Comparison of ENCODE assay signal across 8 cellular contexts in genomic region chr1:247007511-247008405, GRCh38. TPM values are rescaled to one million over a fixed set of nuclear protein-coding genes. Genes with fewer than 3 reads are reported as not detected.
DNase-seq lines count a peak whose midpoint lies in the region; ATAC-seq and TF ChIP-seq lines count a peak whose summit lies in the region.

TSS of gene ZNF695 (minus strand) at chr1:247008057. CDS start at chr1:247007908, 149 bp downstream.

- H3K36me3 Mint-ChIP-seq in activated CD8-positive, alpha-beta T cell treated with anti-CD3 and anti-CD28 coated beads, Interleukin-2, amount 10 ng/mL, durations not matched to agents 7 days and 5 days (ENCODE audit: low read depth), result peaks cover 4% of the 10 kb centered on the region
- H3K36me3 Mint-ChIP-seq in mesothelial cell of epicardium, result peaks cover 23% of the 10 kb centered on the region

- peak within 1 kb of the TSS; percentile 82 to 93 (median 89) for H3K9ac ChIP-seq in BLaER1 treated with 17β-estradiol and CSF1 and Interleukin-3, amounts not matched to agents 10 nM and 100 nM

- H3K27ac Mint-ChIP-seq in activated CD8-positive, alpha-beta T cell treated with anti-CD3 and anti-CD28 coated beads, Interleukin-2, amount 10 ng/mL, durations not matched to agents 7 days and 5 days, result no peak within 1 kb of the TSS
- peak within 1 kb of the TSS; percentile 100 for H3K27ac Mint-ChIP-seq in mesothelial cell of epicardium

- H3K4me3 Mint-ChIP-seq in activated CD8-positive, alpha-beta T cell treated with anti-CD3 and anti-CD28 coated beads, Interleukin-2, amount 10 ng/mL, durations not matched to agents 7 days and 5 days, result peak within 1 kb of the TSS; percentile 85
- peak within 1 kb of the TSS; percentile 100 for H3K4me3 Mint-ChIP-seq in mesothelial cell of epicardium

- no peak for TF ChIP-seq CTCF in epithelial cell of esophagus (IDR thresholded peaks at IDR 0.05; ENCODE audit: insufficient read depth, low read depth, low read length, missing control alignments)
- TF ChIP-seq CTCF in mesothelial cell of epicardium (IDR thresholded peaks at IDR 0.05; ENCODE audit: unreplicated experiment), result no peak

- H3K27me3 ChIP-seq in BLaER1 treated with 17β-estradiol and CSF1 and Interleukin-3, amounts not matched to agents 10 nM and 100 nM, result no peaks in the 10 kb centered on the region

- H3K9me3 ChIP-seq in BLaER1 treated with 17β-estradiol and CSF1 and Interleukin-3, amounts not matched to agents 10 nM and 100 nM (replicated peaks in 1 of 11), result peaks cover 80 to 90% (median 88%) of the 10 kb centered on the region in 11 experiments

- POLR2A ChIA-PET in activated CD8-positive, alpha-beta T cell treated with anti-CD3 and anti-CD28 coated beads, Interleukin-2, amount 10 ng/mL, durations not matched to agents 7 days and 5 days (lab: Charles Lee), result no interaction called here

- CTCF ChIA-PET in activated CD8-positive, alpha-beta T cell treated with anti-CD3 and anti-CD28 coated beads, Interleukin-2, amount 10 ng/mL, durations not matched to agents 7 days and 5 days (lab: Charles Lee), result no interaction called here

- DNase-seq in NCI-H526 (lab: John Stamatoyannopoulos, UW) (peak; percentile 90 to 96), epithelial cell of esophagus (ENCODE audit: low read depth) (peak; percentile 97), mesothelial cell of epicardium (ENCODE audit: low spot score in 2 of 2, unreplicated experiment in 2 of 2) (peak; percentile 83 to 92)
- peak; percentile 77 for DNase-seq in activated CD8-positive, alpha-beta T cell treated with anti-CD3 and anti-CD28 coated beads, Interleukin-2, amount 10 ng/mL, durations not matched to agents 7 days and 5 days
- DNase-seq in stimulated activated CD8-positive, alpha-beta memory T cell treated with anti-CD3 and anti-CD28 coated beads, Interleukin-15, amount 100 ng/mL, for 48 hours (ENCODE audit: low read depth in 2 of 2), result peak; percentile 50 to 65

- peak within 1 kb of the TSS; percentile 66 to 94 (median 77) for H3K4me2 ChIP-seq in BLaER1 treated with 17β-estradiol and CSF1 and Interleukin-3, amounts not matched to agents 10 nM and 100 nM

- peak within 1 kb of the TSS; percentile 71 to 96 (median 84) for H3K4me3 ChIP-seq in BLaER1 treated with 17β-estradiol and CSF1 and Interleukin-3, amounts not matched to agents 10 nM and 100 nM
- peak within 1 kb of the TSS; percentile 74 for H3K4me3 ChIP-seq in epithelial cell of esophagus (ENCODE audit: low read length)

- peak; percentile 100 for ATAC-seq in HG03196 (IDR thresholded peaks at IDR 0.05; ENCODE audit: unreplicated experiment)
- ATAC-seq in activated CD8-positive, alpha-beta T cell treated with anti-CD3 and anti-CD28 coated beads, Interleukin-2, amount 10 ng/mL, durations not matched to agents 7 days and 5 days, result peak; percentile 98

- peaks cover 9% of the 10 kb centered on the region for H3K4me1 Mint-ChIP-seq in activated CD8-positive, alpha-beta T cell treated with anti-CD3 and anti-CD28 coated beads, Interleukin-2, amount 10 ng/mL, durations not matched to agents 7 days and 5 days (ENCODE audit: low read depth)
- H3K4me1 Mint-ChIP-seq in mesothelial cell of epicardium, result peaks cover 5% of the 10 kb centered on the region

- peaks cover 42% of the 10 kb centered on the region for H3K9me3 Mint-ChIP-seq in activated CD8-positive, alpha-beta T cell treated with anti-CD3 and anti-CD28 coated beads, Interleukin-2, amount 10 ng/mL, durations not matched to agents 7 days and 5 days (ENCODE audit: insufficient read depth)
- peaks cover 27% of the 10 kb centered on the region for H3K9me3 Mint-ChIP-seq in mesothelial cell of epicardium

- peak within 1 kb of the TSS; percentile 29 to 92 (median 83); a peak in 21 of 22 replicates for H3K27ac ChIP-seq in BLaER1 treated with 17β-estradiol and CSF1 and Interleukin-3, amounts not matched to agents 10 nM and 100 nM

- no peaks in the 10 kb centered on the region for H4K20me1 ChIP-seq in BLaER1 treated with 17β-estradiol and CSF1 and Interleukin-3, amounts not matched to agents 10 nM and 100 nM

- peaks cover 9% of the 10 kb centered on the region for H3K27me3 Mint-ChIP-seq in activated CD8-positive, alpha-beta T cell treated with anti-CD3 and anti-CD28 coated beads, Interleukin-2, amount 10 ng/mL, durations not matched to agents 7 days and 5 days (ENCODE audit: low read depth)
- H3K27me3 Mint-ChIP-seq in mesothelial cell of epicardium (ENCODE audit: low read depth), result no peaks in the 10 kb centered on the region

- peak; percentile 63 for TF ChIP-seq POLR2A in GM19099 (IDR thresholded peaks at IDR 0.05; ENCODE audit: extremely low read depth, insufficient read length, low read depth)

- H3K36me3 ChIP-seq in BLaER1 treated with 17β-estradiol and CSF1 and Interleukin-3, amounts not matched to agents 10 nM and 100 nM, result peaks cover 6 to 43% (median 38%) of the 10 kb centered on the region in 11 experiments

- peaks cover 0 to 10% (median 0%) of the 10 kb centered on the region in 10 experiments; a peak in 5 of 20 replicates for H3K4me1 ChIP-seq in BLaER1 treated with 17β-estradiol and CSF1 and Interleukin-3, amounts not matched to agents 10 nM and 100 nM

RNA-seq across cellular contexts. Expression of gene ZNF695, which starts in this region (rescaled TPM):
- total RNA-seq in activated CD8-positive, alpha-beta T cell treated with anti-CD3 and anti-CD28 coated beads, Interleukin-2, amount 10 ng/mL, durations not matched to agents 7 days and 5 days, result 1 to 10 TPM in 1 of 2 experiments, under 1 TPM in 1; 0.66 to 1.0 TPM
- total RNA-seq in mesothelial cell of epicardium, result 5.9 to 9.2 TPM (median 7.7 TPM) in 3 replicates

Comparison
In these comparisons a context has a peak if more than half of its experiments do, and no peak if none do; other contexts are left out.
1. Peak in every context shown above with its lines: DNase-seq, ATAC-seq, H3K4me3 ChIP-seq and H3K27ac ChIP-seq.